Comparison of ENCODE assay signal across 1 cellular context in genomic region chr11:10348650-10349280, GRCh38.
TF ChIP-seq lines count a peak whose summit lies in the region.

No MANE protein-coding gene starts in this region.

TF ChIP-seq in HepG2, 621 proteins besides CTCF, POLR2A, EP300 and RAD21 (continued from another document):
- TF ChIP-seq, protein P1, sequence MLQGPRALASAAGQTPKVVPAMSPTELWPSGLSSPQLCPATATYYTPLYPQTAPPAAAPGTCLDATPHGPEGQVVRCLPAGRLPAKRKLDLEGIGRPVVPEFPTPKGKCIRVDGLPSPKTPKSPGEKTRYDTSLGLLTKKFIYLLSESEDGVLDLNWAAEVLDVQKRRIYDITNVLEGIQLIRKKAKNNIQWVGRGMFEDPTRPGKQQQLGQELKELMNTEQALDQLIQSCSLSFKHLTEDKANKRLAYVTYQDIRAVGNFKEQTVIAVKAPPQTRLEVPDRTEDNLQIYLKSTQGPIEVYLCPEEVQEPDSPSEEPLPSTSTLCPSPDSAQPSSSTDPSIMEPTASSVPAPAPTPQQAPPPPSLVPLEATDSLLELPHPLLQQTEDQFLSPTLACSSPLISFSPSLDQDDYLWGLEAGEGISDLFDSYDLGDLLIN (CRISPR knock-in tag; IDR thresholded peaks at IDR 0.05; ENCODE audit: borderline replicate concordance): no peak
- TF ChIP-seq FOXK2 (IDR thresholded peaks at IDR 0.05) (no peak), POLR2G (IDR thresholded peaks at IDR 0.05; ENCODE audit: low read depth, low read length) (no peak), ZFP90 (CRISPR knock-in tag; IDR thresholded peaks at IDR 0.05; ENCODE audit: borderline replicate concordance) (no peak), SMAD1 (CRISPR knock-in tag; IDR thresholded peaks at IDR 0.05; ENCODE audit: borderline replicate concordance, low read depth) (no peak), ZNF558 (CRISPR knock-in tag; IDR thresholded peaks at IDR 0.05; ENCODE audit: borderline replicate concordance) (no peak), ZFP62 (CRISPR knock-in tag; IDR thresholded peaks at IDR 0.05) (no peak), NBN (conservative IDR thresholded peaks at IDR 0.05) (no peak), NR2F6 (IDR thresholded peaks at IDR 0.05) (no peak), NR2F6 (CRISPR knock-in tag; IDR thresholded peaks at IDR 0.05) (no peak), BHLHE40 (IDR thresholded peaks at IDR 0.05; ENCODE audit: low read length) (no peak), JDP2 (CRISPR knock-in tag; IDR thresholded peaks at IDR 0.05; ENCODE audit: borderline replicate concordance) (no peak), IKZF4 (CRISPR knock-in tag; IDR thresholded peaks at IDR 0.05; ENCODE audit: borderline replicate concordance, low read depth, not compliant biosample characterization) (no peak), ZNF746 (CRISPR knock-in tag; IDR thresholded peaks at IDR 0.05) (no peak), BCL6 (CRISPR knock-in tag; IDR thresholded peaks at IDR 0.05) (no peak)
- TF ChIP-seq, protein P2, sequence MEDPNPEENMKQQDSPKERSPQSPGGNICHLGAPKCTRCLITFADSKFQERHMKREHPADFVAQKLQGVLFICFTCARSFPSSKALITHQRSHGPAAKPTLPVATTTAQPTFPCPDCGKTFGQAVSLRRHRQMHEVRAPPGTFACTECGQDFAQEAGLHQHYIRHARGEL (CRISPR knock-in tag; IDR thresholded peaks at IDR 0.05): no peak
- TF ChIP-seq, protein P3, sequence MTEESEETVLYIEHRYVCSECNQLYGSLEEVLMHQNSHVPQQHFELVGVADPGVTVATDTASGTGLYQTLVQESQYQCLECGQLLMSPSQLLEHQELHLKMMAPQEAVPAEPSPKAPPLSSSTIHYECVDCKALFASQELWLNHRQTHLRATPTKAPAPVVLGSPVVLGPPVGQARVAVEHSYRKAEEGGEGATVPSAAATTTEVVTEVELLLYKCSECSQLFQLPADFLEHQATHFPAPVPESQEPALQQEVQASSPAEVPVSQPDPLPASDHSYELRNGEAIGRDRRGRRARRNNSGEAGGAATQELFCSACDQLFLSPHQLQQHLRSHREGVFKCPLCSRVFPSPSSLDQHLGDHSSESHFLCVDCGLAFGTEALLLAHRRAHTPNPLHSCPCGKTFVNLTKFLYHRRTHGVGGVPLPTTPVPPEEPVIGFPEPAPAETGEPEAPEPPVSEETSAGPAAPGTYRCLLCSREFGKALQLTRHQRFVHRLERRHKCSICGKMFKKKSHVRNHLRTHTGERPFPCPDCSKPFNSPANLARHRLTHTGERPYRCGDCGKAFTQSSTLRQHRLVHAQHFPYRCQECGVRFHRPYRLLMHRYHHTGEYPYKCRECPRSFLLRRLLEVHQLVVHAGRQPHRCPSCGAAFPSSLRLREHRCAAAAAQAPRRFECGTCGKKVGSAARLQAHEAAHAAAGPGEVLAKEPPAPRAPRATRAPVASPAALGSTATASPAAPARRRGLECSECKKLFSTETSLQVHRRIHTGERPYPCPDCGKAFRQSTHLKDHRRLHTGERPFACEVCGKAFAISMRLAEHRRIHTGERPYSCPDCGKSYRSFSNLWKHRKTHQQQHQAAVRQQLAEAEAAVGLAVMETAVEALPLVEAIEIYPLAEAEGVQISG (CRISPR knock-in tag; IDR thresholded peaks at IDR 0.05): no peak
- TF ChIP-seq, protein P4, sequence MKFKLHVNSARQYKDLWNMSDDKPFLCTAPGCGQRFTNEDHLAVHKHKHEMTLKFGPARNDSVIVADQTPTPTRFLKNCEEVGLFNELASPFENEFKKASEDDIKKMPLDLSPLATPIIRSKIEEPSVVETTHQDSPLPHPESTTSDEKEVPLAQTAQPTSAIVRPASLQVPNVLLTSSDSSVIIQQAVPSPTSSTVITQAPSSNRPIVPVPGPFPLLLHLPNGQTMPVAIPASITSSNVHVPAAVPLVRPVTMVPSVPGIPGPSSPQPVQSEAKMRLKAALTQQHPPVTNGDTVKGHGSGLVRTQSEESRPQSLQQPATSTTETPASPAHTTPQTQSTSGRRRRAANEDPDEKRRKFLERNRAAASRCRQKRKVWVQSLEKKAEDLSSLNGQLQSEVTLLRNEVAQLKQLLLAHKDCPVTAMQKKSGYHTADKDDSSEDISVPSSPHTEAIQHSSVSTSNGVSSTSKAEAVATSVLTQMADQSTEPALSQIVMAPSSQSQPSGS (CRISPR knock-in tag; IDR thresholded peaks at IDR 0.05): no peak
